13 cellular contexts compared by ENCODE assay signal in the genomic region with DNA sequence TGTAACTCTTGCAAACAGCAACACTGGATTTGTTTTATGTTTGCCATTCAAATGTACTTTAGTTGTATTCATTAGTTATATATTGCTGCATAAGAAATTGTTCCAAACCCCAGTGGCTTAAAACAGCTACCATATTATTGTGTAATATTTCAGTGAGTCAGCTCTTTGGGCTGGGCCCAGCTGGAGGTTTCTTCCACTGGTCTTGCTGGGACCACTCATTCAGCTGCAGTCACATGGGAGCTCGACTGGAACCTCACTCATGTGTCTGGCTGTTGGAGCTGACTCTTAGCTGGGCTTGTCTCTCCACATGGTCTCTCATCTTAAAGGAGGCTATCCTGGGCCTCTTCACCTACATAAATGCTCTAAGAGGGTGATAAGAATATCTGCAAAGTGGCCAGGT. TPM values are rescaled to one million over a fixed set of nuclear protein-coding genes. Genes with fewer than 3 reads are reported as not detected.
DNase-seq lines count a peak whose midpoint lies in the region; ATAC-seq and TF ChIP-seq lines count a peak whose summit lies in the region.
"Had no signal": no experiment of that assay in that cellular context is flagged by ENCODE, and none has a peak within 500 bp of the region (broad histone marks: within the 10 kb centered on the region; RNA-seq: fewer than 3 reads in every experiment).

No MANE protein-coding gene starts in this region.

- no peak overlapping the region for H3K27ac Mint-ChIP-seq in activated CD8-positive, alpha-beta memory T cell treated with anti-CD3 and anti-CD28 coated beads, Interleukin-2, amount 10 ng/mL, durations not matched to agents 7 days and 5 days

- peaks cover 2% of the 10 kb centered on the region for H3K36me3 Mint-ChIP-seq in activated CD8-positive, alpha-beta memory T cell treated with anti-CD3 and anti-CD28 coated beads, Interleukin-2, amount 10 ng/mL, durations not matched to agents 7 days and 5 days

- H3K27ac ChIP-seq in A673 (ENCODE audit: low read depth, low read length, poor library complexity, severe bottlenecking) = no peak overlapping the region
- no peak overlapping the region for H3K27ac ChIP-seq in IMR-90 (ENCODE audit: insufficient read depth, low read length)
- no peak overlapping the region for H3K27ac ChIP-seq in Peyer's patch
- H3K27ac ChIP-seq: colonic mucosa, skin epidermis, VCaP had no signal

- H3K23ac ChIP-seq in IMR-90 (ENCODE audit: low read depth, low read length) = no peak overlapping the region

- peak; percentile 25 for DNase-seq in A673 (ENCODE audit: low spot score)
- DNase-seq in IMR-90 = peak; percentile 81
- DNase-seq in astrocyte of the spinal cord (ENCODE audit: low read depth, low spot score) = peak; percentile 88
- DNase-seq in left cardiac atrium = peak; percentile 53
- DNase-seq in NCI-H146 treated with DMSO at 0.1 percent for 48 hours (lab: John Stamatoyannopoulos, UW; ENCODE audit: unreplicated experiment) = no peak
- DNase-seq in activated CD8-positive, alpha-beta memory T cell treated with anti-CD3 and anti-CD28 coated beads, Interleukin-2, amount 10 ng/mL, durations not matched to agents 7 days and 5 days = no peak
- DNase-seq in Peyer's patch = no peak
- DNase-seq: AML-193, colonic mucosa, NCI-H1436 treated with DMSO at 0.1 percent for 48 hours had no signal

- no peak overlapping the region for H3K56ac ChIP-seq in IMR-90 (ENCODE audit: extremely low read depth, insufficient read depth, low read length)

- POLR2A ChIA-PET in A673 (lab: Charles Lee; ENCODE audit: low non-redundant PET) (interaction anchor here (0.5 kb wide), 1 partner anchor 41 kb away, joined by 3 read pairs; no protein-coding TSS in a partner anchor), IMR-90 (lab: Charles Lee; ENCODE audit: unreplicated experiment) (no interaction called here)

- no peak overlapping the region for H2AK9ac ChIP-seq in IMR-90 (replicated peaks; ENCODE audit: low read depth, low read length, poor library complexity)

- H4K5ac ChIP-seq in IMR-90 (ENCODE audit: low read depth, low read length) = no peak overlapping the region

- H2BK20ac ChIP-seq in IMR-90 (ENCODE audit: low read depth, low read length) = no peak overlapping the region

- H3K9me3 ChIP-seq in A673 (ENCODE audit: low read depth, low read length, poor library complexity, severe bottlenecking) (no peaks in the 10 kb centered on the region), IMR-90 (ENCODE audit: control insufficient read depth, insufficient read depth, low read length) (0 out of 2 replicates have a peak, but pooled peaks cover 2% of the 10 kb centered on the region), Peyer's patch (no peaks in the 10 kb centered on the region)
- H3K9me3 ChIP-seq: colonic mucosa had no signal

- H3K4me3 Mint-ChIP-seq in activated CD8-positive, alpha-beta memory T cell treated with anti-CD3 and anti-CD28 coated beads, Interleukin-2, amount 10 ng/mL, durations not matched to agents 7 days and 5 days = no peak overlapping the region

- H3K4me1 ChIP-seq in A673 (ENCODE audit: insufficient read depth, low read length, poor library complexity, severe bottlenecking) = no peaks in the 10 kb centered on the region
- H3K4me1 ChIP-seq in IMR-90 (ENCODE audit: control insufficient read depth, insufficient read depth, low read length) = no peaks in the 10 kb centered on the region; the same call in 1 of the 2 replicates
- no peaks in the 10 kb centered on the region for H3K4me1 ChIP-seq in Peyer's patch
- H3K4me1 ChIP-seq: colonic mucosa had no signal

- dilution Hi-C loops in IMR-90 (cut with HindIII; ENCODE audit: low sequenced_read_pairs, unreplicated experiment) = no loop called here

- H3K79me1 ChIP-seq in IMR-90 (ENCODE audit: low read depth in 1 of 2, low read length in 2 of 2) = no peaks in the 10 kb centered on the region

- H4K20me1 ChIP-seq in IMR-90 (ENCODE audit: insufficient read depth, low read length) = no peaks in the 10 kb centered on the region

- no peak overlapping the region for H3K18ac ChIP-seq in IMR-90 (ENCODE audit: low read depth, low read length)

- H3K9me3 Mint-ChIP-seq in activated CD8-positive, alpha-beta memory T cell treated with anti-CD3 and anti-CD28 coated beads, Interleukin-2, amount 10 ng/mL, durations not matched to agents 7 days and 5 days (ENCODE audit: low read depth) = no peaks in the 10 kb centered on the region

- H3K27me3 ChIP-seq in A673 (replicated peaks; ENCODE audit: insufficient read depth, low read depth, low read length, poor library complexity) (peaks cover 4% of the 10 kb centered on the region), IMR-90 (ENCODE audit: control insufficient read depth, insufficient read depth, low read length) (no peaks in the 10 kb centered on the region), Peyer's patch (no peaks in the 10 kb centered on the region)
- H3K27me3 ChIP-seq: colonic mucosa had no signal

- H4K91ac ChIP-seq in IMR-90 (ENCODE audit: insufficient read depth, low read depth, low read length) = no peak overlapping the region

- TF ChIP-seq RAD21 in IMR-90 (IDR thresholded peaks at IDR 0.05; ENCODE audit: low read length) = no peak

- H3K9me1 ChIP-seq in IMR-90 (ENCODE audit: insufficient read depth, low read length) = no peaks in the 10 kb centered on the region

- in situ Hi-C loops in IMR-90 (cut with MboI; ENCODE audit: low sequenced_read_pairs) = no loop called here
- in situ Hi-C loops in astrocyte of the spinal cord (cut with HindIII; ENCODE audit: low sequenced_read_pairs) = no loop called here

- no peak overlapping the region for H2AK5ac ChIP-seq in IMR-90 (ENCODE audit: low read depth, low read length)

- no peak overlapping the region; a peak in 1 of 4 replicates for H4K8ac ChIP-seq in IMR-90 (ENCODE audit: low read depth in 2 of 2, low read length in 2 of 2)

- H2AFZ ChIP-seq in IMR-90 (replicated peaks; ENCODE audit: low read length, poor library complexity) = no peak overlapping the region

- H2BK120ac ChIP-seq in IMR-90 (ENCODE audit: low read depth, low read length) = peak overlapping the region; percentile 27; the same call in 1 of the 2 replicates

- peaks cover 3% of the 10 kb centered on the region for H3K27me3 Mint-ChIP-seq in activated CD8-positive, alpha-beta memory T cell treated with anti-CD3 and anti-CD28 coated beads, Interleukin-2, amount 10 ng/mL, durations not matched to agents 7 days and 5 days

- H3K4ac ChIP-seq in IMR-90 (ENCODE audit: low read depth, low read length) = no peak overlapping the region

- no peak overlapping the region for H2BK15ac ChIP-seq in IMR-90 (ENCODE audit: low read depth, low read length)

- ATAC-seq in IMR-90 (ENCODE audit: low read depth) (peak; percentile 60), left cardiac atrium (peak in 1 of 2 donors; percentile 91), GM21447 (IDR thresholded peaks at IDR 0.05; ENCODE audit: unreplicated experiment) (no peak)
- ATAC-seq in activated CD8-positive, alpha-beta memory T cell treated with anti-CD3 and anti-CD28 coated beads, Interleukin-2, amount 10 ng/mL, durations not matched to agents 7 days and 5 days = no peak

- TF ChIP-seq CTCF in A673 (conservative IDR thresholded peaks at IDR 0.05; ENCODE audit: low read depth, low read length) (no peak), IMR-90 (conservative IDR thresholded peaks at IDR 0.05; ENCODE audit: low read depth, low read length) (no peak), astrocyte of the spinal cord (IDR thresholded peaks at IDR 0.05; ENCODE audit: low read depth, low read length) (no peak), Peyer's patch (IDR thresholded peaks at IDR 0.05) (no peak)

- no peak overlapping the region for H3K9ac ChIP-seq in IMR-90 (ENCODE audit: low read depth, low read length)

- H3K4me3 ChIP-seq in A673 (ENCODE audit: low read depth, low read length, poor library complexity, severe bottlenecking) = no peak overlapping the region
- H3K4me3 ChIP-seq in IMR-90 (ENCODE audit: insufficient read depth, low read depth, low read length) = no peak overlapping the region
- no peak overlapping the region for H3K4me3 ChIP-seq in astrocyte of the spinal cord (ENCODE audit: low read depth, low read length)
- no peak overlapping the region for H3K4me3 ChIP-seq in Peyer's patch
- H3K4me3 ChIP-seq: colonic mucosa, skin epidermis had no signal

- BruUV-seq in A673 (replicated peaks; lab: Mats Ljungman, UMichigan) = no TSS peak
- BruUV-seq in IMR-90 (replicated peaks; lab: Mats Ljungman, UMichigan) = no TSS peak

- H3K4me1 Mint-ChIP-seq in activated CD8-positive, alpha-beta memory T cell treated with anti-CD3 and anti-CD28 coated beads, Interleukin-2, amount 10 ng/mL, durations not matched to agents 7 days and 5 days = no peaks in the 10 kb centered on the region

- 0 out of 2 replicates have a peak overlapping the region, but pooled peaks have one; percentile 22 for H3K14ac ChIP-seq in IMR-90 (replicated peaks; ENCODE audit: low read depth, low read length)

- intact Hi-C loops in A673 (cut with micrococcal nuclease; ENCODE audit: unreplicated experiment) = no loop called here
- intact Hi-C loops in IMR-90 (cut with micrococcal nuclease) = no loop called here
- intact Hi-C loops in left cardiac atrium (cut with DNase I) = no loop called here

- WGBS in IMR-90 (ENCODE audit: extremely low coverage in 2 of 2, insufficient read length in 1 of 2), 2 experiments = no CpG with 5 or more reads among the region's 1 CpG

- no peak overlapping the region for H2BK5ac ChIP-seq in IMR-90 (ENCODE audit: low read depth, low read length, poor library complexity, severe bottlenecking)

- no peak for TF ChIP-seq POLR2A in IMR-90 (IDR thresholded peaks at IDR 0.05; ENCODE audit: low read depth, low read length)
- TF ChIP-seq POLR2A in Peyer's patch (IDR thresholded peaks at IDR 0.05) = no peak

- CTCF ChIA-PET in A673 (lab: Charles Lee) (no interaction called here), IMR-90 (lab: Yijun Ruan, JAX) (interaction anchor here (0.7 to 0.9 kb wide), 2 partner anchors 20 to 579 kb away, joined by 3 read pairs; no protein-coding TSS in a partner anchor)
- CTCF ChIA-PET in activated CD8-positive, alpha-beta memory T cell treated with anti-CD3 and anti-CD28 coated beads, Interleukin-2, amount 10 ng/mL, durations not matched to agents 7 days and 5 days (lab: Charles Lee) = no interaction called here

- H3K36me3 ChIP-seq in A673 (ENCODE audit: insufficient read depth, low read length, poor library complexity, severe bottlenecking) (no peaks in the 10 kb centered on the region), IMR-90 (ENCODE audit: control insufficient read depth, insufficient read depth, low read length) (no peaks in the 10 kb centered on the region), Peyer's patch (no peaks in the 10 kb centered on the region)
- H3K36me3 ChIP-seq: colonic mucosa had no signal

- no peak overlapping the region for H3K4me2 ChIP-seq in IMR-90 (ENCODE audit: low read depth, low read length)

RNA-seq across cellular contexts. Expression of gene PIP4K2A, which starts 23.2 kb away (rescaled TPM):
- total RNA-seq in A673 (2021) (18.3 and 19.8 TPM in 2 replicates), IMR-90 (2012; rRNA removed) (18.1 and 21.9 TPM in 2 replicates), left cardiac atrium (10 to 100 TPM; 21.1 to 24.5 TPM), Peyer's patch (10 to 100 TPM in 2 of 4 donors, 1 to 10 TPM in 2; 6.8 to 34.7 (median 15.4) TPM)
- polyA plus RNA-seq in IMR-90 (2012; rRNA removed) = 8.8 and 9.8 TPM in 2 replicates
- polyA plus RNA-seq in IMR-90 (2012; cell fraction: cytosol; rRNA removed) = 2.7 and 3.9 TPM in 2 replicates
- polyA plus RNA-seq in IMR-90 (2012; cell fraction: nucleus; rRNA removed; ENCODE audit: low replicate concordance) = 1.3 and 7.1 TPM in 2 replicates
- 100 to 1,000 TPM; 129 to 136 TPM for total RNA-seq in activated CD8-positive, alpha-beta memory T cell treated with anti-CD3 and anti-CD28 coated beads, Interleukin-2, amount 10 ng/mL, durations not matched to agents 7 days and 5 days

Comparison
In these comparisons a context has a peak if more than half of its experiments do, and no peak if none do; other contexts are left out.
1. DNase-seq: peak in A673 (single experiment), IMR-90 (single experiment), astrocyte of the spinal cord (single experiment) and left cardiac atrium (single experiment); none in NCI-H146 treated with DMSO at 0.1 percent for 48 hours (single experiment), activated CD8-positive, alpha-beta memory T cell treated with anti-CD3 and anti-CD28 coated beads, Interleukin-2, amount 10 ng/mL, durations not matched to agents 7 days and 5 days (single experiment) and Peyer's patch (0 of 3).